Comparison of ENCODE assay signal across 12 cellular contexts in genomic region chr5:39264528-39264927, GRCh38. TPM values are rescaled to one million over a fixed set of nuclear protein-coding genes. Genes with fewer than 3 reads are reported as not detected.
DNase-seq lines count a peak whose midpoint lies in the region; ATAC-seq, FAIRE-seq and TF ChIP-seq lines count a peak whose summit lies in the region.
"Had no signal": no experiment of that assay in that cellular context is flagged by ENCODE, and none has a peak within 500 bp of the region (broad histone marks: within the 10 kb centered on the region; RNA-seq: fewer than 3 reads in every experiment).

No MANE protein-coding gene starts in this region.

- no peaks in the 10 kb centered on the region for H3K36me3 Mint-ChIP-seq in CD8-positive, alpha-beta T cell

- ATAC-seq in CD8-positive, alpha-beta T cell = peak; percentile 44
- peak; percentile 76 for ATAC-seq in HG02798 (IDR thresholded peaks at IDR 0.05; ENCODE audit: poor library complexity, unreplicated experiment)
- ATAC-seq: K562 had no signal

- intact Hi-C loops in CD8-positive, alpha-beta T cell (cut with DNase I, micrococcal nuclease) = no loop called here
- intact Hi-C loops in A673 (cut with micrococcal nuclease; ENCODE audit: unreplicated experiment) = no loop called here

- POLR2A ChIA-PET in CD8-positive, alpha-beta T cell (lab: Charles Lee) = interaction anchor here (1.2 kb wide), 1 partner anchor 36 kb away, joined by 5 read pairs; no protein-coding TSS in a partner anchor
- POLR2A ChIA-PET in A673 (lab: Charles Lee; ENCODE audit: low non-redundant PET) = no interaction called here

- TF ChIP-seq CTCF in CD8-positive, alpha-beta T cell (IDR thresholded peaks at IDR 0.05) = no peak
- no peak for TF ChIP-seq CTCF in A673 (conservative IDR thresholded peaks at IDR 0.05; ENCODE audit: low read depth, low read length)

- H3K27me3 Mint-ChIP-seq in CD8-positive, alpha-beta T cell (ENCODE audit: low read depth) = no peaks in the 10 kb centered on the region

- no peaks in the 10 kb centered on the region for H3K27me3 ChIP-seq in CD8-positive, alpha-beta T cell (ENCODE audit: insufficient read depth, low read length)
- no peaks in the 10 kb centered on the region for H3K27me3 ChIP-seq in A673 (replicated peaks; ENCODE audit: insufficient read depth, low read depth, low read length, poor library complexity)
- H3K27me3 ChIP-seq in H7 (ENCODE audit: control insufficient read depth, insufficient read depth, low read length) = no peaks in the 10 kb centered on the region

- peak overlapping the region; percentile 59 for H3K4me3 Mint-ChIP-seq in CD8-positive, alpha-beta T cell

- no peak overlapping the region for H3K4me3 ChIP-seq in CD8-positive, alpha-beta T cell (ENCODE audit: low read depth, low read length)
- no peak overlapping the region for H3K4me3 ChIP-seq in A673 (ENCODE audit: low read depth, low read length, poor library complexity, severe bottlenecking)
- no peak overlapping the region for H3K4me3 ChIP-seq in H7 (ENCODE audit: insufficient read depth, low read depth, low read length)
- H3K4me3 ChIP-seq: K562 had no signal

- H3K27ac Mint-ChIP-seq in CD8-positive, alpha-beta T cell = peak overlapping the region; percentile 81

- H3K4me1 ChIP-seq in CD8-positive, alpha-beta T cell (ENCODE audit: insufficient read depth, low read length) = no peaks in the 10 kb centered on the region
- H3K4me1 ChIP-seq in A673 (ENCODE audit: insufficient read depth, low read length, poor library complexity, severe bottlenecking) = no peaks in the 10 kb centered on the region

- peaks cover 39% of the 10 kb centered on the region for H3K4me1 Mint-ChIP-seq in CD8-positive, alpha-beta T cell (ENCODE audit: low read depth)

- H3K36me3 ChIP-seq in CD8-positive, alpha-beta T cell (ENCODE audit: insufficient read depth, low read length) = no peaks in the 10 kb centered on the region
- H3K36me3 ChIP-seq in A673 (ENCODE audit: insufficient read depth, low read length, poor library complexity, severe bottlenecking) = no peaks in the 10 kb centered on the region
- H3K36me3 ChIP-seq in H7 (replicated peaks; ENCODE audit: control insufficient read depth, insufficient read depth, low read length) = no peaks in the 10 kb centered on the region

- TF ChIP-seq POLR2A in H54 (IDR thresholded peaks at IDR 0.05; ENCODE audit: low read depth, low read length) = no peak

- BruUV-seq in A673 (replicated peaks; lab: Mats Ljungman, UMichigan) = no TSS peak

- CTCF ChIA-PET in CD8-positive, alpha-beta T cell (lab: Charles Lee) = interaction anchor here (1.0 to 1.5 kb wide), 3 partner anchors 18 to 63 kb away, joined by 5 to 9 read pairs (median 5); no protein-coding TSS in a partner anchor
- CTCF ChIA-PET in A673 (lab: Charles Lee) = no interaction called here

- no peak for FAIRE-seq in H54 (lab: Jason Lieb, UNC)
- FAIRE-seq: GM18507, K562 had no signal

- no peak for DNase-seq in CD8-positive, alpha-beta T cell
- DNase-seq in GM19238 (ENCODE audit: insufficient read length, low spot score) (peak; percentile 21), NOMO-1 treated with DMSO at 0.1 percent for 48 hours (lab: John Stamatoyannopoulos, UW; ENCODE audit: unreplicated experiment) (peak; percentile 82), NCI-H2029 (lab: John Stamatoyannopoulos, UW) (no peak), A673 (ENCODE audit: low spot score) (no peak), H7 (no peak), H54 (ENCODE audit: insufficient read length, low spot score) (no peak)
- DNase-seq: activated CD4-positive, CD25-positive, alpha-beta regulatory T cell had no signal

- no peaks in the 10 kb centered on the region for H3K9me3 Mint-ChIP-seq in CD8-positive, alpha-beta T cell

- no peaks in the 10 kb centered on the region for H3K9me3 ChIP-seq in CD8-positive, alpha-beta T cell (ENCODE audit: low read length)
- no peaks in the 10 kb centered on the region for H3K9me3 ChIP-seq in A673 (ENCODE audit: low read depth, low read length, poor library complexity, severe bottlenecking)

- H3K27ac ChIP-seq in CD8-positive, alpha-beta T cell (ENCODE audit: low read depth, low read length) = no peak overlapping the region
- no peak overlapping the region for H3K27ac ChIP-seq in A673 (ENCODE audit: low read depth, low read length, poor library complexity, severe bottlenecking)

RNA-seq across cellular contexts. Expression of gene FYB1, which starts 45.2 kb away (rescaled TPM):
- 100 to 1,000 TPM; 250 to 257 TPM for total RNA-seq in CD8-positive, alpha-beta T cell
- total RNA-seq in A673 (2021) = not detected in 2 replicates
- total RNA-seq in H7 (2014; rRNA removed; shearing (Covaris generic)) = not detected in 2 replicates
- total RNA-seq: lung microvascular endothelial cell had no signal

Comparison
In these comparisons a context has a peak if more than half of its experiments do, and no peak if none do; other contexts are left out.
1. DNase-seq: peak in GM19238 (single experiment) and NOMO-1 treated with DMSO at 0.1 percent for 48 hours (single experiment); none in CD8-positive, alpha-beta T cell (0 of 7), NCI-H2029 (single experiment), A673 (single experiment), H7 (single experiment) and H54 (single experiment).
2. RNA of gene FYB1, which starts 45.2 kb away (total RNA-seq): 250 to 257 TPM in CD8-positive, alpha-beta T cell; not detected in A673 and not detected in H7; every median in the first group is over 100 times any median in the second.